1 cellular context compared by ENCODE assay signal in the genomic region with DNA sequence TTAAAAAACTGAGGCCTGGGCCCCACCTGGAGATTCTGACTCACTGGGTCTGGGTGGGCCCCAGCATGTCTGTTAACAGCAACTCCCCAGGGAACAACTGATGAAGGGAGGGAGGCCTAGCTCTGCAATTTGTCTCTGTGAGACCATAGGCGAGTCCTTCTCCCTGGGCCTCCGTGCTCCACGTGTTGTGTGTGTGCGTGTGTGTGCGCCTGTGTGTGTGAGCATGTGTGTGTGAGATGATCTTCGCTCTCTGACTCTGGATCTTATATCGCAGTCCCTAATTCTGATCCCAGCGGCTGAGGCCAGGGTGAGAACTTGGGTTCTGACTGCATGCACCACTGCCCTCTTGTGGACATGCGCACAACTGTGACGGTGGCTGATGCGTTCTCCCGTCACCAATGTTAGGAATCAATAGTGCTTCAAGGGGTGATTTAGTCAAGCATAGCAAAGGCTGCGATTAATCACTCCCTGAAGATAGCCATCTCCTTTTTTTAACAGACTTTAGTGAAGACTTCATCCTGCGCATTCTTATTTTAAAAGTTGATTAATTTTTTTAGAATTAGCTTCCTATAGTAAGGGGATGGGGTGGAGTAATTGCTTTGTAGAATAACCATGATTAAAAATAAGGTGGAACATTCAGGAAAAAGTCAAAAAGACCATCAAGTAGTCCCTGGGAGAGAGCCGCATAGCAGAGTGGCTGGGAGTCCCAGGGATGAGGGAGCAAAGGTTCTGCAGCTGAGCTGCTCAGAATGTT.
TF ChIP-seq lines count a peak whose summit lies in the region.

No MANE protein-coding gene starts in this region.

TF ChIP-seq in GM12878, 131 proteins besides CTCF, POLR2A, EP300 and RAD21 (continued from another document and continues in another):
- TF ChIP-seq, protein P1, sequence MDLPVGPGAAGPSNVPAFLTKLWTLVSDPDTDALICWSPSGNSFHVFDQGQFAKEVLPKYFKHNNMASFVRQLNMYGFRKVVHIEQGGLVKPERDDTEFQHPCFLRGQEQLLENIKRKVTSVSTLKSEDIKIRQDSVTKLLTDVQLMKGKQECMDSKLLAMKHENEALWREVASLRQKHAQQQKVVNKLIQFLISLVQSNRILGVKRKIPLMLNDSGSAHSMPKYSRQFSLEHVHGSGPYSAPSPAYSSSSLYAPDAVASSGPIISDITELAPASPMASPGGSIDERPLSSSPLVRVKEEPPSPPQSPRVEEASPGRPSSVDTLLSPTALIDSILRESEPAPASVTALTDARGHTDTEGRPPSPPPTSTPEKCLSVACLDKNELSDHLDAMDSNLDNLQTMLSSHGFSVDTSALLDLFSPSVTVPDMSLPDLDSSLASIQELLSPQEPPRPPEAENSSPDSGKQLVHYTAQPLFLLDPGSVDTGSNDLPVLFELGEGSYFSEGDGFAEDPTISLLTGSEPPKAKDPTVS (IDR thresholded peaks at IDR 0.05; ENCODE audit: low read depth, low read length), result no peak
- TF ChIP-seq, protein P2, sequence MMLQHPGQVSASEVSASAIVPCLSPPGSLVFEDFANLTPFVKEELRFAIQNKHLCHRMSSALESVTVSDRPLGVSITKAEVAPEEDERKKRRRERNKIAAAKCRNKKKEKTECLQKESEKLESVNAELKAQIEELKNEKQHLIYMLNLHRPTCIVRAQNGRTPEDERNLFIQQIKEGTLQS (IDR thresholded peaks at IDR 0.05; ENCODE audit: borderline replicate concordance, extremely low read depth, low read depth, low read length), result no peak
- TF ChIP-seq IKZF1 (conservative IDR thresholded peaks at IDR 0.05) (0 out of 2 replicates have a peak, but pooled peaks have one; percentile 31), CBX3 (IDR thresholded peaks at IDR 0.05; ENCODE audit: borderline replicate concordance, low read depth) (no peak), CHD4 (IDR thresholded peaks at IDR 0.05) (no peak), MTA3 (IDR thresholded peaks at IDR 0.05; ENCODE audit: borderline replicate concordance, low read length) (no peak), BCL11A (IDR thresholded peaks at IDR 0.05; ENCODE audit: low read depth, low read length) (no peak), RELA (IDR thresholded peaks at IDR 0.05; ENCODE audit: borderline replicate concordance, partially characterized antibody) (no peak), NRF1 (conservative IDR thresholded peaks at IDR 0.05; ENCODE audit: low read depth, low read length) (no peak), SMC3 (IDR thresholded peaks at IDR 0.05; ENCODE audit: borderline replicate concordance, low read length) (peak; percentile 72), PML (IDR thresholded peaks at IDR 0.05; ENCODE audit: low read length) (no peak), RAD51 (IDR thresholded peaks at IDR 0.05) (no peak), SUZ12 (IDR thresholded peaks at IDR 0.05; ENCODE audit: unreplicated experiment) (no peak), NFYA (IDR thresholded peaks at IDR 0.05; ENCODE audit: borderline replicate concordance, low read depth, low read length) (no peak), MEF2A (IDR thresholded peaks at IDR 0.05; ENCODE audit: insufficient read depth, low read depth, low read length) (no peak), STAT1 (conservative IDR thresholded peaks at IDR 0.05) (no peak), RFX5 (IDR thresholded peaks at IDR 0.05; ENCODE audit: low read depth, low read length) (no peak), SREBF1 (IDR thresholded peaks at IDR 0.05; ENCODE audit: low read length) (no peak), BMI1 (IDR thresholded peaks at IDR 0.05; ENCODE audit: borderline replicate concordance) (no peak), MEF2B (IDR thresholded peaks at IDR 0.05; ENCODE audit: partially characterized antibody, poor library complexity, severe bottlenecking) (peak; percentile 88), FOS (IDR thresholded peaks at IDR 0.05; ENCODE audit: borderline replicate concordance, extremely low read depth, insufficient read length) (no peak), TCF12 (IDR thresholded peaks at IDR 0.05; ENCODE audit: low read depth, low read length) (no peak), MTA2 (IDR thresholded peaks at IDR 0.05; ENCODE audit: low read depth) (0 out of 2 replicates have a peak, but pooled peaks have one; percentile 13), CREM (IDR thresholded peaks at IDR 0.05; ENCODE audit: low read depth) (peak; percentile 33; the same call in 1 of the 2 replicates), MYB (IDR thresholded peaks at IDR 0.05; ENCODE audit: borderline replicate concordance, low read depth, low read length) (no peak), ZZZ3 (IDR thresholded peaks at IDR 0.05; ENCODE audit: control insufficient read depth, insufficient read length, low read depth) (no peak), CBX5 (IDR thresholded peaks at IDR 0.05; ENCODE audit: low read depth) (no peak), CREB1 (IDR thresholded peaks at IDR 0.05; ENCODE audit: low read depth) (peak; percentile 49; the same call in 1 of the 2 replicates), SIN3A (IDR thresholded peaks at IDR 0.05; ENCODE audit: low read depth, low read length) (no peak), ASH2L (IDR thresholded peaks at IDR 0.05; ENCODE audit: borderline replicate concordance, low read depth) (no peak), ZSCAN29 (IDR thresholded peaks at IDR 0.05) (no peak), NBN (IDR thresholded peaks at IDR 0.05) (0 out of 2 replicates have a peak, but pooled peaks have one; percentile 30)
- TF ChIP-seq, protein P3, sequence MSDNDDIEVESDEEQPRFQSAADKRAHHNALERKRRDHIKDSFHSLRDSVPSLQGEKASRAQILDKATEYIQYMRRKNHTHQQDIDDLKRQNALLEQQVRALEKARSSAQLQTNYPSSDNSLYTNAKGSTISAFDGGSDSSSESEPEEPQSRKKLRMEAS (IDR thresholded peaks at IDR 0.05; ENCODE audit: low read depth, low read length), result no peak
- TF ChIP-seq, protein P4, sequence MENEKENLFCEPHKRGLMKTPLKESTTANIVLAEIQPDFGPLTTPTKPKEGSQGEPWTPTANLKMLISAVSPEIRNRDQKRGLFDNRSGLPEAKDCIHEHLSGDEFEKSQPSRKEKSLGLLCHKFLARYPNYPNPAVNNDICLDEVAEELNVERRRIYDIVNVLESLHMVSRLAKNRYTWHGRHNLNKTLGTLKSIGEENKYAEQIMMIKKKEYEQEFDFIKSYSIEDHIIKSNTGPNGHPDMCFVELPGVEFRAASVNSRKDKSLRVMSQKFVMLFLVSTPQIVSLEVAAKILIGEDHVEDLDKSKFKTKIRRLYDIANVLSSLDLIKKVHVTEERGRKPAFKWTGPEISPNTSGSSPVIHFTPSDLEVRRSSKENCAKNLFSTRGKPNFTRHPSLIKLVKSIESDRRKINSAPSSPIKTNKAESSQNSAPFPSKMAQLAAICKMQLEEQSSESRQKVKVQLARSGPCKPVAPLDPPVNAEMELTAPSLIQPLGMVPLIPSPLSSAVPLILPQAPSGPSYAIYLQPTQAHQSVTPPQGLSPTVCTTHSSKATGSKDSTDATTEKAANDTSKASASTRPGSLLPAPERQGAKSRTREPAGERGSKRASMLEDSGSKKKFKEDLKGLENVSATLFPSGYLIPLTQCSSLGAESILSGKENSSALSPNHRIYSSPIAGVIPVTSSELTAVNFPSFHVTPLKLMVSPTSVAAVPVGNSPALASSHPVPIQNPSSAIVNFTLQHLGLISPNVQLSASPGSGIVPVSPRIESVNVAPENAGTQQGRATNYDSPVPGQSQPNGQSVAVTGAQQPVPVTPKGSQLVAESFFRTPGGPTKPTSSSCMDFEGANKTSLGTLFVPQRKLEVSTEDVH (IDR thresholded peaks at IDR 0.05; ENCODE audit: low read depth, partially characterized antibody), result no peak
- TF ChIP-seq, protein P5, sequence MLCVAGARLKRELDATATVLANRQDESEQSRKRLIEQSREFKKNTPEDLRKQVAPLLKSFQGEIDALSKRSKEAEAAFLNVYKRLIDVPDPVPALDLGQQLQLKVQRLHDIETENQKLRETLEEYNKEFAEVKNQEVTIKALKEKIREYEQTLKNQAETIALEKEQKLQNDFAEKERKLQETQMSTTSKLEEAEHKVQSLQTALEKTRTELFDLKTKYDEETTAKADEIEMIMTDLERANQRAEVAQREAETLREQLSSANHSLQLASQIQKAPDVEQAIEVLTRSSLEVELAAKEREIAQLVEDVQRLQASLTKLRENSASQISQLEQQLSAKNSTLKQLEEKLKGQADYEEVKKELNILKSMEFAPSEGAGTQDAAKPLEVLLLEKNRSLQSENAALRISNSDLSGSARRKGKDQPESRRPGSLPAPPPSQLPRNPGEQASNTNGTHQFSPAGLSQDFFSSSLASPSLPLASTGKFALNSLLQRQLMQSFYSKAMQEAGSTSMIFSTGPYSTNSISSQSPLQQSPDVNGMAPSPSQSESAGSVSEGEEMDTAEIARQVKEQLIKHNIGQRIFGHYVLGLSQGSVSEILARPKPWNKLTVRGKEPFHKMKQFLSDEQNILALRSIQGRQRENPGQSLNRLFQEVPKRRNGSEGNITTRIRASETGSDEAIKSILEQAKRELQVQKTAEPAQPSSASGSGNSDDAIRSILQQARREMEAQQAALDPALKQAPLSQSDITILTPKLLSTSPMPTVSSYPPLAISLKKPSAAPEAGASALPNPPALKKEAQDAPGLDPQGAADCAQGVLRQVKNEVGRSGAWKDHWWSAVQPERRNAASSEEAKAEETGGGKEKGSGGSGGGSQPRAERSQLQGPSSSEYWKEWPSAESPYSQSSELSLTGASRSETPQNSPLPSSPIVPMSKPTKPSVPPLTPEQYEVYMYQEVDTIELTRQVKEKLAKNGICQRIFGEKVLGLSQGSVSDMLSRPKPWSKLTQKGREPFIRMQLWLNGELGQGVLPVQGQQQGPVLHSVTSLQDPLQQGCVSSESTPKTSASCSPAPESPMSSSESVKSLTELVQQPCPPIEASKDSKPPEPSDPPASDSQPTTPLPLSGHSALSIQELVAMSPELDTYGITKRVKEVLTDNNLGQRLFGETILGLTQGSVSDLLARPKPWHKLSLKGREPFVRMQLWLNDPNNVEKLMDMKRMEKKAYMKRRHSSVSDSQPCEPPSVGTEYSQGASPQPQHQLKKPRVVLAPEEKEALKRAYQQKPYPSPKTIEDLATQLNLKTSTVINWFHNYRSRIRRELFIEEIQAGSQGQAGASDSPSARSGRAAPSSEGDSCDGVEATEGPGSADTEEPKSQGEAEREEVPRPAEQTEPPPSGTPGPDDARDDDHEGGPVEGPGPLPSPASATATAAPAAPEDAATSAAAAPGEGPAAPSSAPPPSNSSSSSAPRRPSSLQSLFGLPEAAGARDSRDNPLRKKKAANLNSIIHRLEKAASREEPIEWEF (IDR thresholded peaks at IDR 0.05; ENCODE audit: insufficient replicate concordance, low read depth, low read length), result no peak
- TF ChIP-seq, protein P6, sequence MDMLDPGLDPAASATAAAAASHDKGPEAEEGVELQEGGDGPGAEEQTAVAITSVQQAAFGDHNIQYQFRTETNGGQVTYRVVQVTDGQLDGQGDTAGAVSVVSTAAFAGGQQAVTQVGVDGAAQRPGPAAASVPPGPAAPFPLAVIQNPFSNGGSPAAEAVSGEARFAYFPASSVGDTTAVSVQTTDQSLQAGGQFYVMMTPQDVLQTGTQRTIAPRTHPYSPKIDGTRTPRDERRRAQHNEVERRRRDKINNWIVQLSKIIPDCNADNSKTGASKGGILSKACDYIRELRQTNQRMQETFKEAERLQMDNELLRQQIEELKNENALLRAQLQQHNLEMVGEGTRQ (IDR thresholded peaks at IDR 0.05; ENCODE audit: borderline replicate concordance, low read depth, low read length), result no peak
- TF ChIP-seq, protein P7, sequence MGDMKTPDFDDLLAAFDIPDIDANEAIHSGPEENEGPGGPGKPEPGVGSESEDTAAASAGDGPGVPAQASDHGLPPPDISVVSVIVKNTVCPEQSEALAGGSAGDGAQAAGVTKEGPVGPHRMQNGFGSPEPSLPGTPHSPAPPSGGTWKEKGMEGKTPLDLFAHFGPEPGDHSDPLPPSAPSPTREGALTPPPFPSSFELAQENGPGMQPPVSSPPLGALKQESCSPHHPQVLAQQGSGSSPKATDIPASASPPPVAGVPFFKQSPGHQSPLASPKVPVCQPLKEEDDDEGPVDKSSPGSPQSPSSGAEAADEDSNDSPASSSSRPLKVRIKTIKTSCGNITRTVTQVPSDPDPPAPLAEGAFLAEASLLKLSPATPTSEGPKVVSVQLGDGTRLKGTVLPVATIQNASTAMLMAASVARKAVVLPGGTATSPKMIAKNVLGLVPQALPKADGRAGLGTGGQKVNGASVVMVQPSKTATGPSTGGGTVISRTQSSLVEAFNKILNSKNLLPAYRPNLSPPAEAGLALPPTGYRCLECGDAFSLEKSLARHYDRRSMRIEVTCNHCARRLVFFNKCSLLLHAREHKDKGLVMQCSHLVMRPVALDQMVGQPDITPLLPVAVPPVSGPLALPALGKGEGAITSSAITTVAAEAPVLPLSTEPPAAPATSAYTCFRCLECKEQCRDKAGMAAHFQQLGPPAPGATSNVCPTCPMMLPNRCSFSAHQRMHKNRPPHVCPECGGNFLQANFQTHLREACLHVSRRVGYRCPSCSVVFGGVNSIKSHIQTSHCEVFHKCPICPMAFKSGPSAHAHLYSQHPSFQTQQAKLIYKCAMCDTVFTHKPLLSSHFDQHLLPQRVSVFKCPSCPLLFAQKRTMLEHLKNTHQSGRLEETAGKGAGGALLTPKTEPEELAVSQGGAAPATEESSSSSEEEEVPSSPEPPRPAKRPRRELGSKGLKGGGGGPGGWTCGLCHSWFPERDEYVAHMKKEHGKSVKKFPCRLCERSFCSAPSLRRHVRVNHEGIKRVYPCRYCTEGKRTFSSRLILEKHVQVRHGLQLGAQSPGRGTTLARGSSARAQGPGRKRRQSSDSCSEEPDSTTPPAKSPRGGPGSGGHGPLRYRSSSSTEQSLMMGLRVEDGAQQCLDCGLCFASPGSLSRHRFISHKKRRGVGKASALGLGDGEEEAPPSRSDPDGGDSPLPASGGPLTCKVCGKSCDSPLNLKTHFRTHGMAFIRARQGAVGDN (IDR thresholded peaks at IDR 0.05), result no peak
- TF ChIP-seq, protein P8, sequence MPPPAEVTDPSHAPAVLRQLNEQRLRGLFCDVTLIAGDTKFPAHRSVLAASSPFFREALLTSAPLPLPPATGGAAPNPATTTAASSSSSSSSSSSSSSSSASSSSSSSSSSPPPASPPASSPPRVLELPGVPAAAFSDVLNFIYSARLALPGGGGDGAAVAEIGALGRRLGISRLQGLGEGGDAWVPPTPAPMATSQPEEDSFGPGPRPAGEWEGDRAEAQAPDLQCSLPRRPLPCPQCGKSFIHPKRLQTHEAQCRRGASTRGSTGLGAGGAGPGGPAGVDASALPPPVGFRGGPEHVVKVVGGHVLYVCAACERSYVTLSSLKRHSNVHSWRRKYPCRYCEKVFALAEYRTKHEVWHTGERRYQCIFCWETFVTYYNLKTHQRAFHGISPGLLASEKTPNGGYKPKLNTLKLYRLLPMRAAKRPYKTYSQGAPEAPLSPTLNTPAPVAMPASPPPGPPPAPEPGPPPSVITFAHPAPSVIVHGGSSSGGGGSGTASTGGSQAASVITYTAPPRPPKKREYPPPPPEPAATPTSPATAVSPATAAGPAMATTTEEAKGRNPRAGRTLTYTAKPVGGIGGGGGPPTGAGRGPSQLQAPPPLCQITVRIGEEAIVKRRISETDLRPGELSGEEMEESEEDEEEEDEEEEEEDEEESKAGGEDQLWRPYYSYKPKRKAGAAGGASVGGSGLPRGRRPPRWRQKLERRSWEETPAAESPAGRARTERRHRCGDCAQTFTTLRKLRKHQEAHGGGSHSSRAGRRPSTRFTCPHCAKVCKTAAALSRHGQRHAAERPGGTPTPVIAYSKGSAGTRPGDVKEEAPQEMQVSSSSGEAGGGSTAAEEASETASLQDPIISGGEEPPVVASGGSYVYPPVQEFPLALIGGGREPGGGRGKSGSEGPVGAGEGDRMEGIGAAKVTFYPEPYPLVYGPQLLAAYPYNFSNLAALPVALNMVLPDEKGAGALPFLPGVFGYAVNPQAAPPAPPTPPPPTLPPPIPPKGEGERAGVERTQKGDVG (CRISPR knock-in tag; IDR thresholded peaks at IDR 0.05), result no peak
